In the genomic region with DNA sequence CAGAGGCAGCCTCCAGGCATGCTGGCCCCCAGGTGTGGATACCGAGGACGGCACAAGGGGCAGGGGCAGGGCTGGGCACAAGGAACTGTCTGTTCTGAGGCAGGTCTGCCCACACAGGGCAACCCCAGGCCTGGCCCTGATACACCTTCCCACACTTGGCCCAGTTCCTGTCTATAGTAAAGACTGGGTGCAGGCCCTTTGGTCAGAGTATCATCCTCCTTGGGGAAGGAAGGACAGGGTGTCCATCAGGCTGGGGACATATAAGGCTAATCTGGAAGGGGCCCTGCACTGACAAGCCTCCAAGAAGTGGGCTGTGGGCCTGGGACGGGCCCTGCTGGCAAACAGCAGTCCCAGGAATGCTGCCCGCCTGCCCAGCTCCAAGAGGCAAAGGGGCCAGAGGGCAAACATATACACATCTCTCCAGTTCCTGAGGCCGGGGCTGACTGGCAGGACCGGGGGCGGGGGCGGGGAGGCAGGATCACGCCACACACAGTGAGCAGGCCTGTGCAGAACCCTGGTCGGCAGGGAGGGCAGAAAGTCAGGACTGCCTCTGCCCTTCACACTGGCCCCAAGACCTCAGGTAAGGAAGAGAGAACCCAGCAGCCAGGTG, we compare ENCODE assay signal across 20 cellular contexts. TPM values are rescaled to one million over a fixed set of nuclear protein-coding genes. Genes with fewer than 3 reads are reported as not detected.
DNase-seq lines count a peak whose midpoint lies in the region; ATAC-seq, FAIRE-seq and TF ChIP-seq lines count a peak whose summit lies in the region.
"Had no signal": no experiment of that assay in that cellular context is flagged by ENCODE, and none has a peak within 500 bp of the region (broad histone marks: within the 10 kb centered on the region; RNA-seq: fewer than 3 reads in every experiment).

No MANE protein-coding gene starts in this region.

- peaks cover 31% of the 10 kb centered on the region for H3K36me3 Mint-ChIP-seq in GM23338 (ENCODE audit: low read depth)
- H3K36me3 Mint-ChIP-seq: activated CD8-positive, alpha-beta memory T cell treated with anti-CD3 and anti-CD28 coated beads, Interleukin-2, amount 10 ng/mL, durations not matched to agents 7 days and 5 days; natural killer cell treated with Interleukin-12 subunit alpha and Interleukin-12 subunit beta and Interleukin-15 and Interleukin-18, amount 100 ng/mL, for 72 hours had no signal

- H2AFZ ChIP-seq in GM23338, result no peak overlapping the region

- peaks cover 7% of the 10 kb centered on the region; the same call in 1 of the 2 replicates for H4K20me1 ChIP-seq in GM23338 (replicated peaks; ENCODE audit: insufficient read depth)

- in situ Hi-C loops in brain microvascular endothelial cell (cut with HindIII; ENCODE audit: low pct_ligation_motif_present, low sequenced_read_pairs), result no loop called here

- no peak overlapping the region for H3K4me3 Mint-ChIP-seq in GM23338
- H3K4me3 Mint-ChIP-seq: activated CD8-positive, alpha-beta memory T cell treated with anti-CD3 and anti-CD28 coated beads, Interleukin-2, amount 10 ng/mL, durations not matched to agents 7 days and 5 days; natural killer cell treated with Interleukin-12 subunit alpha and Interleukin-12 subunit beta and Interleukin-15 and Interleukin-18, amount 100 ng/mL, for 72 hours had no signal

- H3K4me1 Mint-ChIP-seq in GM23338, result peaks cover 6% of the 10 kb centered on the region; the same call in 1 of the 3 replicates

- H3K4me3 ChIP-seq in GM23338 (no peak overlapping the region), brain microvascular endothelial cell (ENCODE audit: low read depth, low read length) (no peak overlapping the region), small intestine (ENCODE audit: low read depth in 1 of 2, low read length in 2 of 2) (no peak overlapping the region)
- H3K4me3 ChIP-seq: MG63 had no signal

- H3K27me3 ChIP-seq in GM23338 (ENCODE audit: insufficient read depth), result no peaks in the 10 kb centered on the region
- no peaks in the 10 kb centered on the region for H3K27me3 ChIP-seq in brain microvascular endothelial cell (replicated peaks)
- H3K27me3 ChIP-seq in small intestine (ENCODE audit: control insufficient read depth in 2 of 2, insufficient read depth in 2 of 2, low read length in 2 of 2), result no peaks in the 10 kb centered on the region
- H3K27me3 ChIP-seq: MG63 had no signal

- ATAC-seq in GM23338 (peak; percentile 17; the same call in 2 of the 3 replicates), left lobe of liver (peak; percentile 23)
- ATAC-seq in stimulated activated naive CD8-positive, alpha-beta T cell treated with anti-CD3 and anti-CD28 coated beads, Interleukin-15, Interleukin-2, amounts not matched to agents 100 U/mL and 50 U/mL, for 24 hours, result no peak
- ATAC-seq: activated CD8-positive, alpha-beta memory T cell treated with anti-CD3 and anti-CD28 coated beads, Interleukin-2, amount 10 ng/mL, durations not matched to agents 7 days and 5 days; natural killer cell treated with Interleukin-12 subunit alpha and Interleukin-12 subunit beta and Interleukin-15 and Interleukin-18, amount 100 ng/mL, for 72 hours had no signal

- no peaks in the 10 kb centered on the region for H3K9me3 ChIP-seq in small intestine (ENCODE audit: control insufficient read depth, low read depth)
- H3K9me3 ChIP-seq: MG63 had no signal

- TF ChIP-seq CTCF in GM23338 (conservative IDR thresholded peaks at IDR 0.05; ENCODE audit: low read depth in 2 of 2), result peak in 1 of 2 experiments; percentile 29; a peak in 2 of 4 replicates
- peak; percentile 4 for TF ChIP-seq CTCF in brain microvascular endothelial cell (IDR thresholded peaks at IDR 0.05; ENCODE audit: low read depth, low read length, missing control alignments)

- WGBS in small intestine, 3 donors, result 44 to 61% (median 53%) methylated on average over 10 of the region's 10 CpGs

- H3K27me3 Mint-ChIP-seq in GM23338 (ENCODE audit: insufficient read depth, low read depth, poor library complexity), result peaks cover 4% of the 10 kb centered on the region
- H3K27me3 Mint-ChIP-seq: activated CD8-positive, alpha-beta memory T cell treated with anti-CD3 and anti-CD28 coated beads, Interleukin-2, amount 10 ng/mL, durations not matched to agents 7 days and 5 days; natural killer cell treated with Interleukin-12 subunit alpha and Interleukin-12 subunit beta and Interleukin-15 and Interleukin-18, amount 100 ng/mL, for 72 hours had no signal

- DNase-seq in GM23338 (ENCODE audit: low spot score) (no peak), brain microvascular endothelial cell (no peak), left lobe of liver (ENCODE audit: low spot score) (peak; percentile 86), small intestine (peak; percentile 57), NCI-H82 treated with DMSO at 0.1 percent for 48 hours (lab: John Stamatoyannopoulos, UW; ENCODE audit: unreplicated experiment) (no peak), NCI-H2196 treated with DMSO at 0.1 percent for 48 hours (lab: John Stamatoyannopoulos, UW; ENCODE audit: unreplicated experiment) (no peak), NCI-H1436 (lab: John Stamatoyannopoulos, UW) (no peak)
- DNase-seq in stimulated activated naive CD8-positive, alpha-beta T cell treated with anti-CD3 and anti-CD28 coated beads, Interleukin-15, Interleukin-2, amounts not matched to agents 100 U/mL and 50 U/mL, for 24 hours, result no peak
- DNase-seq: activated CD8-positive, alpha-beta memory T cell treated with anti-CD3 and anti-CD28 coated beads, Interleukin-2, amount 10 ng/mL, durations not matched to agents 7 days and 5 days; activated gamma-delta T cell; amygdala; foreskin melanocyte; MG63; NCI-H2029; NCI-H524 treated with DMSO at 0.1 percent for 48 hours; OCI-M1; stimulated activated CD4-positive, alpha-beta T cell treated with anti-CD3 and anti-CD28 coated beads, Interleukin-15, amount 100 ng/mL, for 24 hours; stimulated activated naive CD4-positive, alpha-beta T cell treated with Interleukin-2 at 50 U/mL for 16 hours had no signal

- no peak for FAIRE-seq in small intestine (lab: Jason Lieb, UNC)
- FAIRE-seq: endometrium had no signal

- H3F3A ChIP-seq in GM23338 (replicated peaks; ENCODE audit: low read depth), result no peaks in the 10 kb centered on the region

- peaks cover 4% of the 10 kb centered on the region; the same call in 1 of the 2 replicates for H3K4me1 ChIP-seq in GM23338 (ENCODE audit: insufficient read depth)
- peaks cover 7% of the 10 kb centered on the region in 2 donors for H3K4me1 ChIP-seq in small intestine (ENCODE audit: control insufficient read depth in 2 of 2, insufficient read depth in 1 of 2, low read depth in 1 of 2, low read length in 1 of 2)

- no peaks in the 10 kb centered on the region for H3K9me3 Mint-ChIP-seq in GM23338
- H3K9me3 Mint-ChIP-seq: natural killer cell treated with Interleukin-12 subunit alpha and Interleukin-12 subunit beta and Interleukin-15 and Interleukin-18, amount 100 ng/mL, for 72 hours had no signal

- H3K79me2 ChIP-seq in GM23338 (replicated peaks; ENCODE audit: insufficient read depth), result peaks cover 39% of the 10 kb centered on the region

- H3K9me2 ChIP-seq in GM23338 (ENCODE audit: insufficient read depth), result no peaks in the 10 kb centered on the region

- H3K36me3 ChIP-seq in GM23338 (ENCODE audit: insufficient read depth) (peaks cover 7% of the 10 kb centered on the region), brain microvascular endothelial cell (replicated peaks) (no peaks in the 10 kb centered on the region), small intestine (ENCODE audit: control insufficient read depth in 2 of 2, insufficient read depth in 2 of 2, low read length in 2 of 2) (peaks cover 0 to 17% of the 10 kb centered on the region in 2 donors)

- H3K27ac Mint-ChIP-seq in GM23338, result no peak overlapping the region
- H3K27ac Mint-ChIP-seq: activated CD8-positive, alpha-beta memory T cell treated with anti-CD3 and anti-CD28 coated beads, Interleukin-2, amount 10 ng/mL, durations not matched to agents 7 days and 5 days; natural killer cell treated with Interleukin-12 subunit alpha and Interleukin-12 subunit beta and Interleukin-15 and Interleukin-18, amount 100 ng/mL, for 72 hours had no signal

- H3K27ac ChIP-seq in GM23338 (ENCODE audit: low read depth) (no peak overlapping the region), brain microvascular endothelial cell (no peak overlapping the region), small intestine (ENCODE audit: low read depth in 1 of 2, low read length in 1 of 2) (peak overlapping the region; percentile 33 to 40)

- no peak overlapping the region for H3K4me2 ChIP-seq in GM23338

TF ChIP-seq in GM23338, 12 proteins besides CTCF, POLR2A, EP300 and RAD21 (continues in another document):
- TF ChIP-seq EZH2 (IDR thresholded peaks at IDR 0.05; ENCODE audit: low read depth, unreplicated experiment) (no peak), ZNF331 (CRISPR knock-in tag; IDR thresholded peaks at IDR 0.05; ENCODE audit: low read depth) (no peak)

RNA-seq across cellular contexts. Expression of a gene that starts 18.9 kb away (rescaled TPM):
- total RNA-seq in GM23338 (2014; rRNA removed; shearing (Covaris generic)), result 40.6 and 43.0 TPM in 2 replicates
- polyA plus RNA-seq in GM23338 (2016; fragmentation: Nextera tagmentation; extraction: Ambion mirVana) (16.1 and 16.6 TPM in 2 replicates), small intestine (10 to 100 TPM; 36.9 to 89.9 (median 38.9) TPM)
- total RNA-seq in left lobe of liver, result 537 TPM
- total RNA-seq: natural killer cell treated with Interleukin-12 subunit alpha and Interleukin-12 subunit beta and Interleukin-15 and Interleukin-18, amount 100 ng/mL, for 72 hours had no signal

Comparison
In these comparisons a context has a peak if more than half of its experiments do, and no peak if none do; other contexts are left out.
1. DNase-seq: peak in left lobe of liver (single experiment) and small intestine (single experiment); none in GM23338 (single experiment), brain microvascular endothelial cell (single experiment), stimulated activated naive CD8-positive, alpha-beta T cell treated with anti-CD3 and anti-CD28 coated beads, Interleukin-15, Interleukin-2, amounts not matched to agents 100 U/mL and 50 U/mL, for 24 hours (single experiment), NCI-H82 treated with DMSO at 0.1 percent for 48 hours (single experiment), NCI-H2196 treated with DMSO at 0.1 percent for 48 hours (single experiment) and NCI-H1436 (single experiment).
2. H3K27ac ChIP-seq: peak in small intestine (2 of 2); none in GM23338 (single experiment) and brain microvascular endothelial cell (single experiment).
3. RNA of a gene that starts 18.9 kb away (total RNA-seq): 537 TPM in left lobe of liver (single experiment); 40.6 to 43.0 TPM in GM23338; every median in the first group is over 10 times any median in the second.